In the genomic region with DNA sequence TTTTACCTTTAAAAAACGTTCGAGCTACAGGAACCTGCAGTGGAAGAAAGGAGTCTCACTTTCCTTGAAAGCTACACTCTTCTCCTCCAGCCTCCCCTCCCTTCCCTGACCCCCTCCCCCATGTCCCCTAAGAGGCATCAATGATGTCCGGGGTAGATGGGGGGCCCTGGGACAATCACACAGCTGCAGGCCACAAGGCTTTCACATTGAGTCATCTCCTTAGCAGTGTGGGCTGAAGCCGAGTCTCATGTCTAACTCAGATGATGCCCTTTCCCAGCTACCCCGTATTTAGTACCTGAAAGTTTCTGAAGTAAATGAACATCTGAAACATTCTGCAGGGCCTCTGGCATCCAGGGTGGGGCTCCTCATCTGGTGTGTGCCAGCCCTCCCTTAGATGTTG, we compare ENCODE assay signal across 8 cellular contexts. TPM values are rescaled to one million over a fixed set of nuclear protein-coding genes. Genes with fewer than 3 reads are reported as not detected.
DNase-seq lines count a peak whose midpoint lies in the region; ATAC-seq, FAIRE-seq and TF ChIP-seq lines count a peak whose summit lies in the region.

No MANE protein-coding gene starts in this region.

- WGBS in suprapubic skin: 21% methylated on average over 5 of the region's 5 CpGs

- TF ChIP-seq POLR2A in GM12891 (IDR thresholded peaks at IDR 0.05; ENCODE audit: low read depth, low read length) (no peak), suprapubic skin (IDR thresholded peaks at IDR 0.05) (no peak)

- in situ Hi-C loops in G401 (cut with HindIII; ENCODE audit: low sequenced_read_pairs): no loop called here

- H3K9me3 ChIP-seq in suprapubic skin: no peaks in the 10 kb centered on the region

- DNase-seq in GM12891 (ENCODE audit: insufficient read length, low spot score) (peak; percentile 46), epithelial cell of esophagus (ENCODE audit: low read depth) (peak; percentile 33), HPDE6-E6E7 (ENCODE audit: extremely low spot score) (no peak), NCI-H226 (no peak), G401 (ENCODE audit: low spot score) (no peak), suprapubic skin (ENCODE audit: low spot score in 2 of 2) (no peak)

- H3K36me3 ChIP-seq in suprapubic skin: peaks cover 17% of the 10 kb centered on the region

- no peaks in the 10 kb centered on the region for H3K4me1 ChIP-seq in suprapubic skin

- H3K4me3 ChIP-seq in epithelial cell of esophagus (ENCODE audit: low read length) (no peak overlapping the region), suprapubic skin (no peak overlapping the region)

- TF ChIP-seq CTCF in epithelial cell of esophagus (IDR thresholded peaks at IDR 0.05; ENCODE audit: insufficient read depth, low read depth, low read length, missing control alignments) (no peak), suprapubic skin (IDR thresholded peaks at IDR 0.05) (no peak)

- ATAC-seq in GM19438 (IDR thresholded peaks at IDR 0.05; ENCODE audit: low read depth, unreplicated experiment) (peak; percentile 85), HG03159 (IDR thresholded peaks at IDR 0.05; ENCODE audit: unreplicated experiment) (peak; percentile 84)

- no peak for TF ChIP-seq EP300 in suprapubic skin (IDR thresholded peaks at IDR 0.05)

- peak; percentile 98 for FAIRE-seq in GM12891 (lab: Jason Lieb, UNC)

- H3K27me3 ChIP-seq in suprapubic skin: peaks cover 18% of the 10 kb centered on the region

- H3K27ac ChIP-seq in suprapubic skin: no peak overlapping the region

TF ChIP-seq in GM12891, 5 proteins besides CTCF, POLR2A, EP300 and RAD21:
- TF ChIP-seq PAX5 (IDR thresholded peaks at IDR 0.05; ENCODE audit: insufficient read depth, low read length, severe bottlenecking): no peak
- no peak for TF ChIP-seq TAF1 (IDR thresholded peaks at IDR 0.05; ENCODE audit: low read depth, low read length)
- peak; percentile 75; the same call in 1 of the 2 replicates for TF ChIP-seq POU2F2 (IDR thresholded peaks at IDR 0.05; ENCODE audit: low read depth, low read length)
- TF ChIP-seq SPI1 (IDR thresholded peaks at IDR 0.05; ENCODE audit: low read depth, low read length): no peak
- TF ChIP-seq POLR2AphosphoS5 (IDR thresholded peaks at IDR 0.05; ENCODE audit: low read depth, low read length): no peak
TF ChIP-seq in GM12891: peak in this region for 1.

RNA-seq across cellular contexts. Expression of gene GPR25, which starts 6.3 kb away (rescaled TPM):
- polyA plus RNA-seq in GM12891 (2012; ENCODE audit: low read depth, missing spikeins): not detected
- not detected in 2 replicates for total RNA-seq in G401 (2014; rRNA removed; shearing (Covaris generic))
- not detected for total RNA-seq in suprapubic skin

RNA-seq across cellular contexts. Expression of gene INAVA, which starts 28.2 kb away (rescaled TPM):
- polyA plus RNA-seq in GM12891 (2012; ENCODE audit: low read depth, missing spikeins): 4.5 TPM
- 39.3 and 54.7 TPM in 2 replicates for total RNA-seq in G401 (2014; rRNA removed; shearing (Covaris generic))
- 100 to 1,000 TPM; 110 to 137 (median 117) TPM for total RNA-seq in suprapubic skin

Comparison
In these comparisons a context has a peak if more than half of its experiments do, and no peak if none do; other contexts are left out.
1. DNase-seq: peak in GM12891 (single experiment) and epithelial cell of esophagus (single experiment); none in HPDE6-E6E7 (single experiment), NCI-H226 (single experiment), G401 (single experiment) and suprapubic skin (0 of 2).